ENCODE assay signal across 20 cellular contexts in the genomic region with DNA sequence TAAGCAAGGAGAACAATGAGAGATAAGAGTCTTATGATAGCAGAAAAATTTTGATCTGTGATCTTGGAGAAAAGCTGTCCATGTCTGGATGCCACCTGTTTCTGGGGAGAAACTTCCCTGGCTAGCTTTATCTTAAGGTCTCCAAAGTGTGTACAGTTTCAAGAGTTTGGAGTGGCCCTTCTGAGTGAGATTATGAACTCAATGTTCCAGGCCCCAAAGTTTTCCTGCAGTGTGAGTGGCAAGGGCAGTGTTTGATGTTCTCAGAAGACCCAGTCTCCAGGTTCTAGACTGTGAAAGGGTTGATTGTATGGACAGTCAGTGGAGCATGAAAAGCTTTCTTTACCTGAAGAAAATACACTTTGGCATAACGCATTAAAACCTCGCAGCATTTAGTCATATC.
DNase-seq lines count a peak whose midpoint lies in the region; ATAC-seq, FAIRE-seq and TF ChIP-seq lines count a peak whose summit lies in the region.
"Had no signal": no experiment of that assay in that cellular context is flagged by ENCODE, and none has a peak within 500 bp of the region (broad histone marks: within the 10 kb centered on the region; RNA-seq: fewer than 3 reads in every experiment).

No MANE protein-coding gene starts in this region.

- no peaks in the 10 kb centered on the region for H3K79me2 ChIP-seq in HepG2 (ENCODE audit: insufficient read depth, low read length)

- in situ Hi-C loops in HepG2 (cut with HindIII; ENCODE audit: extremely low pct_ligation_motif_present, low pct_unique_long_range_greater_than_20kb): no loop called here

- WGBS in HepG2 (ENCODE audit: low lambda C conversion rate): 97% methylated on average over 2 of the region's 2 CpGs
- 100% methylated on average over 2 of the region's 2 CpGs for WGBS in right lobe of liver (ENCODE audit: insufficient coverage, low coverage, low lambda C conversion rate, missing lambda C conversion rate)

- no peak for TF ChIP-seq EP300 in HepG2 (IDR thresholded peaks at IDR 0.05; ENCODE audit: low read depth in 2 of 2, low read length in 2 of 2)
- TF ChIP-seq EP300 in HepG2 (CRISPR knock-in tag; IDR thresholded peaks at IDR 0.05; ENCODE audit: borderline replicate concordance): no peak

- TF ChIP-seq CTCF in HepG2 (CRISPR knock-in tag; IDR thresholded peaks at IDR 0.05) (no peak), right lobe of liver (IDR thresholded peaks at IDR 0.05) (no peak), lower lobe of right lung (IDR thresholded peaks at IDR 0.05) (no peak)

- no peaks in the 10 kb centered on the region for H3K9me3 Mint-ChIP-seq in stimulated activated naive CD8-positive, alpha-beta T cell treated with anti-CD3 and anti-CD28 coated beads, Interleukin-15, amount 100 ng/mL, for 72 hours

- TF ChIP-seq RAD21 in HepG2 (CRISPR knock-in tag; IDR thresholded peaks at IDR 0.05): no peak

- no peak for TF ChIP-seq POLR2A in HepG2 (IDR thresholded peaks at IDR 0.05; ENCODE audit: insufficient read depth in 1 of 2, low read depth in 2 of 2, low read length in 2 of 2)
- no peak for TF ChIP-seq POLR2A in right lobe of liver (IDR thresholded peaks at IDR 0.05)

- H3K4me3 Mint-ChIP-seq in stimulated activated naive CD8-positive, alpha-beta T cell treated with anti-CD3 and anti-CD28 coated beads, Interleukin-15, amount 100 ng/mL, for 72 hours: no peak overlapping the region
- H3K4me3 Mint-ChIP-seq: CD14-positive monocyte; CD4-positive, alpha-beta memory T cell; CD4-positive, CD25-positive, alpha-beta regulatory T cell; CD8-positive, alpha-beta memory T cell had no signal

- no peaks in the 10 kb centered on the region for H4K20me1 ChIP-seq in HepG2 (ENCODE audit: insufficient read depth, low read length)
- H4K20me1 ChIP-seq: BLaER1 had no signal

- no peaks in the 10 kb centered on the region for H3K4me1 Mint-ChIP-seq in stimulated activated naive CD8-positive, alpha-beta T cell treated with anti-CD3 and anti-CD28 coated beads, Interleukin-15, amount 100 ng/mL, for 72 hours

- H3K4me3 ChIP-seq in HepG2 (replicated peaks in 1 of 3; ENCODE audit: insufficient read depth in 1 of 3, low read depth in 2 of 3, low read length in 3 of 3): no peak overlapping the region
- H3K4me3 ChIP-seq in right lobe of liver: no peak overlapping the region
- no peak overlapping the region for H3K4me3 ChIP-seq in lower lobe of right lung
- H3K4me3 ChIP-seq: A549, BLaER1 had no signal

- H3K9me3 ChIP-seq in HepG2 (ENCODE audit: low read length) (no peaks in the 10 kb centered on the region), right lobe of liver (no peaks in the 10 kb centered on the region), lower lobe of right lung (no peaks in the 10 kb centered on the region)
- H3K9me3 ChIP-seq: A549, BE2C had no signal

- CTCF ChIA-PET in HepG2 (lab: Yijun Ruan, JAX; ENCODE audit: low intra/inter-chr PET ratio, low total read pairs): no interaction called here

- H3K4me1 ChIP-seq in HepG2 (ENCODE audit: insufficient read depth, low read length) (peaks cover 27% of the 10 kb centered on the region), right lobe of liver (peaks cover 0 to 19% (median 3%) of the 10 kb centered on the region in 4 donors), lower lobe of right lung (no peaks in the 10 kb centered on the region)
- H3K4me1 ChIP-seq: A549 had no signal

- H3K27ac ChIP-seq in HepG2 (ENCODE audit: extremely low read length, insufficient read depth, low read length) (no peak overlapping the region), right lobe of liver (no peak overlapping the region), lower lobe of right lung (no peak overlapping the region)
- H3K27ac ChIP-seq: 22Rv1, A549, BLaER1 had no signal

- no peak overlapping the region for H3K4me2 ChIP-seq in HepG2 (ENCODE audit: low read depth, low read length)
- H3K4me2 ChIP-seq: A549, BLaER1 had no signal

- no peak for ATAC-seq in HepG2
- ATAC-seq in right lobe of liver: no peak
- peak; percentile 59 to 80 for ATAC-seq in lower lobe of right lung
- ATAC-seq in GM21717 (IDR thresholded peaks at IDR 0.05; ENCODE audit: unreplicated experiment): no peak
- no peak for ATAC-seq in stimulated activated naive CD8-positive, alpha-beta T cell treated with anti-CD3 and anti-CD28 coated beads, Interleukin-15, amount 100 ng/mL, for 72 hours
- ATAC-seq: A549 had no signal

- intact Hi-C loops in HepG2 (cut with micrococcal nuclease; ENCODE audit: unreplicated experiment): no loop called here
- intact Hi-C loops in right lobe of liver (cut with DNase I): no loop called here
- intact Hi-C loops in lower lobe of right lung (cut with DNase I): no loop called here

- no peaks in the 10 kb centered on the region for H3K36me3 ChIP-seq in HepG2 (replicated peaks in 1 of 2; ENCODE audit: control insufficient read depth in 1 of 2, insufficient read depth in 2 of 2, low read length in 2 of 2)
- H3K36me3 ChIP-seq in right lobe of liver: no peaks in the 10 kb centered on the region
- no peaks in the 10 kb centered on the region for H3K36me3 ChIP-seq in lower lobe of right lung
- H3K36me3 ChIP-seq: BE2C, BLaER1 had no signal

- H2AFZ ChIP-seq in HepG2 (ENCODE audit: low read length): peak overlapping the region; percentile 57

- H3K27ac Mint-ChIP-seq in stimulated activated naive CD8-positive, alpha-beta T cell treated with anti-CD3 and anti-CD28 coated beads, Interleukin-15, amount 100 ng/mL, for 72 hours: no peak overlapping the region
- H3K27ac Mint-ChIP-seq: CD14-positive monocyte; CD4-positive, alpha-beta memory T cell; CD4-positive, CD25-positive, alpha-beta regulatory T cell; CD8-positive, alpha-beta memory T cell had no signal

- no peaks in the 10 kb centered on the region for H3K27me3 Mint-ChIP-seq in stimulated activated naive CD8-positive, alpha-beta T cell treated with anti-CD3 and anti-CD28 coated beads, Interleukin-15, amount 100 ng/mL, for 72 hours
- H3K27me3 Mint-ChIP-seq: CD4-positive, alpha-beta memory T cell; CD8-positive, alpha-beta memory T cell had no signal

- FAIRE-seq in HepG2 (lab: Jason Lieb, UNC): no peak
- FAIRE-seq: A549, G401.6, GM12891 had no signal

- H3K9ac ChIP-seq in HepG2 (ENCODE audit: insufficient read depth, low read depth, low read length): no peak overlapping the region
- H3K9ac ChIP-seq: BLaER1 had no signal

- H3K27me3 ChIP-seq in HepG2 (ENCODE audit: control insufficient read depth in 1 of 2, insufficient read depth in 2 of 2, low read length in 2 of 2): no peaks in the 10 kb centered on the region
- H3K27me3 ChIP-seq in right lobe of liver: no peaks in the 10 kb centered on the region
- no peaks in the 10 kb centered on the region for H3K27me3 ChIP-seq in lower lobe of right lung (ENCODE audit: low read depth)
- H3K27me3 ChIP-seq: BE2C, BLaER1 had no signal

- POLR2A ChIA-PET in HepG2 (lab: Yijun Ruan, JAX): interaction anchor here (1.1 kb wide), 1 partner anchor 15 kb away, joined by 4 read pairs; no protein-coding TSS in a partner anchor

- DNase-seq in HepG2 (ENCODE audit: low spot score) (no peak), right lobe of liver (no peak), lower lobe of right lung (no peak)
- no peak for DNase-seq in stimulated activated naive CD8-positive, alpha-beta T cell treated with anti-CD3 and anti-CD28 coated beads, Interleukin-15, amount 100 ng/mL, for 72 hours
- DNase-seq: AML-193; BE2C; C1 segment of cervical spinal cord; CD4-positive, alpha-beta memory T cell; CD4-positive, CD25-positive, alpha-beta regulatory T cell; CD8-positive, alpha-beta memory T cell; COR-L47; DMS79 treated with DMSO at 0.1 percent for 48 hours; GF-D8 had no signal

- no TSS peak for BruUV-seq in HepG2 (replicated peaks; lab: Mats Ljungman, UMichigan)

TF ChIP-seq in HepG2, 621 proteins besides CTCF, POLR2A, EP300 and RAD21:
- TF ChIP-seq THAP11 (CRISPR knock-in tag; IDR thresholded peaks at IDR 0.05) (no peak), IRX3 (CRISPR knock-in tag; IDR thresholded peaks at IDR 0.05; ENCODE audit: borderline replicate concordance, low read depth) (no peak), ZMYM3 (CRISPR knock-in tag; IDR thresholded peaks at IDR 0.05) (no peak), SMAD3 (CRISPR knock-in tag; IDR thresholded peaks at IDR 0.05) (no peak), RBM39 (IDR thresholded peaks at IDR 0.05; ENCODE audit: low read depth, low read length, poor library complexity, severe bottlenecking) (no peak), NFIB (CRISPR knock-in tag; IDR thresholded peaks at IDR 0.05; ENCODE audit: borderline replicate concordance) (no peak), FOXO1 (CRISPR knock-in tag; IDR thresholded peaks at IDR 0.05) (no peak), ZNF143 (CRISPR knock-in tag; IDR thresholded peaks at IDR 0.05) (no peak), ZNF572 (CRISPR knock-in tag; IDR thresholded peaks at IDR 0.05) (no peak)
- TF ChIP-seq, protein P1, sequence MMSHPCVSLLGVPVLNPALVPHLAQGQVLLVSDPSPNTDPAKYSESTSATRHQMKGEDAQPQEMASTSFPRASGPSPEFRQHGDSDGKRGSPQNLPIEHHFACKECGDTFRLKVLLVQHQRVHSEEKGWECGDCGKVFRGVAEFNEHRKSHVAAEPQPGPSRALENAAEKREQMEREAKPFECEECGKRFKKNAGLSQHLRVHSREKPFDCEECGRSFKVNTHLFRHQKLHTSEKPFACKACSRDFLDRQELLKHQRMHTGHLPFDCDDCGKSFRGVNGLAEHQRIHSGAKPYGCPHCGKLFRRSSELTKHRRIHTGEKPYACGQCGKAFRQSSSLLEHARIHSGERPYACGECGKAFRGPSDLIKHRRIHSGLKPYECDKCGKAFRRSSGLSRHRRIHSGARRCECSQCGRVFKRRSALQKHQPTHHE (CRISPR knock-in tag; IDR thresholded peaks at IDR 0.05; ENCODE audit: borderline replicate concordance): no peak

Comparison
In these comparisons a context has a peak if more than half of its experiments do, and no peak if none do; other contexts are left out.
1. ATAC-seq: peak in lower lobe of right lung (2 of 2); none in HepG2 (single experiment), right lobe of liver (0 of 4), GM21717 (single experiment) and stimulated activated naive CD8-positive, alpha-beta T cell treated with anti-CD3 and anti-CD28 coated beads, Interleukin-15, amount 100 ng/mL, for 72 hours (single experiment).